In the genomic region with DNA sequence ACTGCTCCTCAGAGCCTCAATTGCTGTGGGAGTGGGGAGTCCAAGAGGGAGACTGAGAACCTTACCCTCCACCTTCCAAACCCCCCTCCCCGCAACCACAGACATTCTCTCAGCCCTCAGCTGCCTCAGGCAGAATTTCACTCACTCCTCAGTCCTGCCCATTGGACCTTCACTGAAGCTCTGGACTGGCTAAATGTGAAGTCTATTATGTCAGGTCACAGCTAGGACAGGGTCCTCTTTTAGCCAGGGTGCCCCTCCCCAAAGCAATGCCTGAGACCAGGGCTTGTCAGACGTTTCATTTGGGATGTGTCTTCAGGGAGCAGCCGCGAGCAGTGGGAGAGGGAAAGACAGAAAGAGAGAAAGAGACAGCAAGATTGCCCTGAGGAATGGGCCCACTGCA, we compare ENCODE assay signal across 19 cellular contexts.
"Had no signal": no experiment of that assay in that cellular context is flagged by ENCODE, and none has a peak within 500 bp of the region (broad histone marks: within the 10 kb centered on the region; RNA-seq: fewer than 3 reads in every experiment).

No MANE protein-coding gene starts in this region.

- H3K4me3 Mint-ChIP-seq: memory B cell, mesothelial cell of epicardium had no signal

- H3K27me3 ChIP-seq: dorsolateral prefrontal cortex, esophagus squamous epithelium, gastrocnemius medialis, heart left ventricle, hepatocyte, left lung had no signal

- H3K4me1 ChIP-seq: esophagus squamous epithelium, gastrocnemius medialis, heart left ventricle, left lung, lower lobe of right lung had no signal

- H3K36me3 Mint-ChIP-seq: memory B cell, mesothelial cell of epicardium had no signal

- H3K27ac ChIP-seq: coronary artery, dorsolateral prefrontal cortex, esophagus squamous epithelium, gastrocnemius medialis, heart left ventricle, hepatocyte, left lung, lower lobe of right lung had no signal

- H3K36me3 ChIP-seq: esophagus squamous epithelium, gastrocnemius medialis, heart left ventricle, left lung, lower lobe of right lung had no signal

- H3K79me2 ChIP-seq: hepatocyte had no signal

- H3K4me3 ChIP-seq: coronary artery, dorsolateral prefrontal cortex, esophagus squamous epithelium, gastrocnemius medialis, heart left ventricle, hepatocyte, left lung, lower lobe of right lung, mucosa of descending colon had no signal

- H3K4me2 ChIP-seq: hepatocyte had no signal

- H3K27me3 Mint-ChIP-seq: memory B cell had no signal

- H3K27ac Mint-ChIP-seq: memory B cell, mesothelial cell of epicardium had no signal

- ATAC-seq: gastrocnemius medialis, heart left ventricle, left cardiac atrium, left lung, left ventricle myocardium superior, mucosa of descending colon had no signal

- DNase-seq: dermis blood vessel endothelial cell; dorsolateral prefrontal cortex; effector CD4-positive, alpha-beta T cell; effector memory CD4-positive, alpha-beta T cell; esophagus squamous epithelium; foreskin fibroblast; foreskin melanocyte; gastrocnemius medialis; heart left ventricle; hypothalamus; left cardiac atrium; left ventricle myocardium superior; lower lobe of right lung; mucosa of descending colon had no signal
